In the genomic region with DNA sequence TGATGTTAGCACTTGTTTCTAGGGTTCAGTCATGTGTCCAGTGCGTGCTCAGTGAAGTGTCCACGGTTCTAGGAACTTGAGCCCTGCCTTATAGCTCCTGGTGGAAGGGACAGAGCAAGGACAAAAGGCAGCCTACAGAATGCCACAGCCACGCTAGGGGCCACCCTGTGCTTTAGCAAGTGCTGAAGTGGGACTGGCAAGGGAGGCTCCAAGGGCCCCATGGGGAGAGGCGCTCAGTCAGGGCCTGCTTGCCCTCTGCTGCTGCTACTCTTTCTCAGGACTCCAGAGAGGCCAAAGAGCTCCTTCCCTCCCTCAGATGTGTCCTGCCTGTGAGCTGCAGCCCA, we compare ENCODE assay signal across 11 cellular contexts. TPM values are rescaled to one million over a fixed set of nuclear protein-coding genes. Genes with fewer than 3 reads are reported as not detected.
DNase-seq lines count a peak whose midpoint lies in the region; ATAC-seq, FAIRE-seq and TF ChIP-seq lines count a peak whose summit lies in the region.
"Had no signal": no experiment of that assay in that cellular context is flagged by ENCODE, and none has a peak within 500 bp of the region (broad histone marks: within the 10 kb centered on the region; RNA-seq: fewer than 3 reads in every experiment).

No MANE protein-coding gene starts in this region.

- TF ChIP-seq CTCF in HL-60 (IDR thresholded peaks at IDR 0.05; ENCODE audit: insufficient read depth, low read length) (no peak), colonic mucosa (IDR thresholded peaks at IDR 0.05) (no peak), neural crest cell (conservative IDR thresholded peaks at IDR 0.05) (no peak), GM20000 (IDR thresholded peaks at IDR 0.05; ENCODE audit: extremely low read depth, missing control alignments) (no peak)

- no peaks in the 10 kb centered on the region for H3K27me3 Mint-ChIP-seq in neural crest cell (ENCODE audit: low read depth)

- H3K4me3 ChIP-seq in BLaER1 treated with 17β-estradiol and CSF1 and Interleukin-3, amounts not matched to agents 10 nM and 100 nM: peak overlapping the region in 3 of 10 experiments; percentile 19 to 43 (median 26); a peak in 4 of 20 replicates
- H3K4me3 ChIP-seq in HL-60 (replicated peaks; ENCODE audit: insufficient read depth, low read length): no peak overlapping the region
- H3K4me3 ChIP-seq in colonic mucosa: no peak overlapping the region
- H3K4me3 ChIP-seq: GM23248 had no signal

- H3K4me1 ChIP-seq in BLaER1 treated with 17β-estradiol and CSF1 and Interleukin-3, amounts not matched to agents 10 nM and 100 nM: peaks cover 31 to 85% (median 53%) of the 10 kb centered on the region in 10 experiments
- H3K4me1 ChIP-seq in colonic mucosa: peaks cover 16% of the 10 kb centered on the region

- no peaks in the 10 kb centered on the region for H3K9me3 Mint-ChIP-seq in neural crest cell
- H3K9me3 Mint-ChIP-seq: nephron progenitor cell had no signal

- H3K4me1 Mint-ChIP-seq in neural crest cell: peaks cover 11% of the 10 kb centered on the region

- H3K4me2 ChIP-seq in BLaER1 treated with 17β-estradiol and CSF1 and Interleukin-3, amounts not matched to agents 10 nM and 100 nM: peak overlapping the region; percentile 57 to 95 (median 78)

- no peak overlapping the region for H3K27ac Mint-ChIP-seq in neural crest cell (ENCODE audit: unreplicated experiment)
- H3K27ac Mint-ChIP-seq: nephron progenitor cell had no signal

- peak overlapping the region; percentile 12 for H3K4me3 Mint-ChIP-seq in neural crest cell
- H3K4me3 Mint-ChIP-seq: nephron progenitor cell had no signal

- no peak for ATAC-seq in HG03139 (IDR thresholded peaks at IDR 0.05; ENCODE audit: unreplicated experiment)

- FAIRE-seq in GM12892 (lab: Jason Lieb, UNC): no peak

- DNase-seq in HL-60 (ENCODE audit: low read depth in 1 of 2, low spot score in 1 of 2): no peak
- no peak for DNase-seq in colonic mucosa
- no peak for DNase-seq in neural crest cell (ENCODE audit: low read depth, low spot score)
- DNase-seq in ecto neural progenitor cell (ENCODE audit: low spot score): no peak
- no peak for DNase-seq in GM20000 (ENCODE audit: low spot score)
- DNase-seq in GM12892 (ENCODE audit: insufficient read length): no peak
- DNase-seq: NCI-H2081 treated with DMSO at 0.1 percent for 48 hours, nephron progenitor cell had no signal

- peaks cover 10 to 32% (median 24%) of the 10 kb centered on the region in 11 experiments for H3K36me3 ChIP-seq in BLaER1 treated with 17β-estradiol and CSF1 and Interleukin-3, amounts not matched to agents 10 nM and 100 nM
- H3K36me3 ChIP-seq in colonic mucosa: no peaks in the 10 kb centered on the region

- H3K9me3 ChIP-seq in BLaER1 treated with 17β-estradiol and CSF1 and Interleukin-3, amounts not matched to agents 10 nM and 100 nM (replicated peaks in 1 of 11): no peaks in the 10 kb centered on the region
- no peaks in the 10 kb centered on the region for H3K9me3 ChIP-seq in colonic mucosa

- TF ChIP-seq POLR2A in GM12892 (IDR thresholded peaks at IDR 0.05; ENCODE audit: low read depth, low read length): no peak

- peak overlapping the region; percentile 15 to 84 (median 73); a peak in 20 of 22 replicates for H3K27ac ChIP-seq in BLaER1 treated with 17β-estradiol and CSF1 and Interleukin-3, amounts not matched to agents 10 nM and 100 nM
- H3K27ac ChIP-seq in HL-60 (replicated peaks) (peak overlapping the region; percentile 38), colonic mucosa (peak overlapping the region; percentile 93)
- H3K27ac ChIP-seq: GM23248 had no signal

- H3K27me3 ChIP-seq in BLaER1 treated with 17β-estradiol and CSF1 and Interleukin-3, amounts not matched to agents 10 nM and 100 nM: no peaks in the 10 kb centered on the region
- H3K27me3 ChIP-seq in HL-60 (ENCODE audit: insufficient read depth, poor library complexity, severe bottlenecking): no peaks in the 10 kb centered on the region
- no peaks in the 10 kb centered on the region for H3K27me3 ChIP-seq in colonic mucosa

- H3K36me3 Mint-ChIP-seq in neural crest cell (ENCODE audit: low read depth): no peaks in the 10 kb centered on the region

- intact Hi-C loops in colonic mucosa (cut with DNase I): no loop called here

- peaks cover 0 to 35% (median 15%) of the 10 kb centered on the region in 11 experiments; a peak in 17 of 22 replicates for H4K20me1 ChIP-seq in BLaER1 treated with 17β-estradiol and CSF1 and Interleukin-3, amounts not matched to agents 10 nM and 100 nM

- H3K9ac ChIP-seq in BLaER1 treated with 17β-estradiol and CSF1 and Interleukin-3, amounts not matched to agents 10 nM and 100 nM: peak overlapping the region in 9 of 11 experiments; percentile 29 to 66 (median 52); a peak in 13 of 22 replicates
- peak overlapping the region; percentile 38 to 81 for H3K9ac ChIP-seq in colonic mucosa (ENCODE audit: low read depth in 2 of 2, low read length in 2 of 2)
- H3K9ac ChIP-seq: GM23248 had no signal

RNA-seq across cellular contexts. Expression of gene NT5C, which starts 6.8 kb away (rescaled TPM):
- total RNA-seq in colonic mucosa: 10 to 100 TPM; 72.3 to 94.9 TPM
- total RNA-seq in neural crest cell: 68.0 and 70.2 TPM in 2 replicates
- polyA plus RNA-seq in GM12892 (2012; ENCODE audit: missing spikeins): 33.8 TPM

RNA-seq across cellular contexts. Expression of gene ARMC7, which starts 15.0 kb away (rescaled TPM):
- total RNA-seq in colonic mucosa: 10 to 100 TPM; 20.5 to 20.7 TPM
- 15.6 and 15.8 TPM in 2 replicates for total RNA-seq in neural crest cell
- polyA plus RNA-seq in GM12892 (2012; ENCODE audit: missing spikeins): 4.8 TPM

RNA-seq across cellular contexts. Expression of gene JPT1, which starts 29.5 kb away (rescaled TPM):
- total RNA-seq in colonic mucosa (100 to 1,000 TPM; 227 to 367 TPM), neural crest cell (319 and 334 TPM in 2 replicates)
- polyA plus RNA-seq in GM12892 (2012; ENCODE audit: missing spikeins): 218 TPM

RNA-seq across cellular contexts. Expression of gene SLC16A5, which starts 37.0 kb away (rescaled TPM):
- total RNA-seq in colonic mucosa (10 to 100 TPM; 19.4 to 50.1 TPM), neural crest cell (6.0 and 7.3 TPM in 2 replicates)
- 1.0 TPM for polyA plus RNA-seq in GM12892 (2012; ENCODE audit: missing spikeins)

RNA-seq across cellular contexts. Expression of gene SUMO2, which starts 58.0 kb away (rescaled TPM):
- total RNA-seq in colonic mucosa (100 to 1,000 TPM; 298 to 319 TPM), neural crest cell (773 and 776 TPM in 2 replicates)
- 300 TPM for polyA plus RNA-seq in GM12892 (2012; ENCODE audit: missing spikeins)

Comparison
In these comparisons a context has a peak if more than half of its experiments do, and no peak if none do; other contexts are left out.
1. H3K27ac ChIP-seq: peak in every context shown above with its lines; median percentile 93 in colonic mucosa; 73 in BLaER1 treated with 17β-estradiol and CSF1 and Interleukin-3, amounts not matched to agents 10 nM and 100 nM; 38 in HL-60.